Comparison of ENCODE assay signal across 8 cellular contexts in genomic region chr11:57648791-57649735, GRCh38. TPM values are rescaled to one million over a fixed set of nuclear protein-coding genes. Genes with fewer than 3 reads are reported as not detected.
DNase-seq lines count a peak whose midpoint lies in the region; ATAC-seq and TF ChIP-seq lines count a peak whose summit lies in the region.

No MANE protein-coding gene starts in this region.

- peak overlapping the region; percentile 71 for H3K4me3 ChIP-seq in CD4-positive, CD25-positive, alpha-beta regulatory T cell (ENCODE audit: low read depth, low read length)
- peak overlapping the region; percentile 61 for H3K4me3 ChIP-seq in choroid plexus epithelial cell (ENCODE audit: low read depth, low read length)
- H3K4me3 ChIP-seq in naive thymus-derived CD4-positive, alpha-beta T cell (ENCODE audit: low read length): peak overlapping the region; percentile 66

- no peak for DNase-seq in CD4-positive, CD25-positive, alpha-beta regulatory T cell
- DNase-seq in NCI-H226: peak; percentile 54
- DNase-seq in choroid plexus epithelial cell (ENCODE audit: low read depth): no peak
- peak in 3 of 9 donors; percentile 20 to 48 (median 21) for DNase-seq in naive thymus-derived CD4-positive, alpha-beta T cell
- DNase-seq in MV-4-11 (lab: John Stamatoyannopoulos, UW): no peak
- DNase-seq in SKM-1 treated with dmso at 0.1 percent for 144 hours (lab: John Stamatoyannopoulos, UW; ENCODE audit: unreplicated experiment): no peak
- DNase-seq in RKO (ENCODE audit: low spot score): no peak
- DNase-seq in foreskin melanocyte: no peak

- peaks cover 62% of the 10 kb centered on the region for H3K27me3 Mint-ChIP-seq in CD4-positive, CD25-positive, alpha-beta regulatory T cell
- H3K27me3 Mint-ChIP-seq in naive thymus-derived CD4-positive, alpha-beta T cell: peaks cover 30 to 48% (median 46%) of the 10 kb centered on the region in 5 donors

- no peaks in the 10 kb centered on the region for H3K36me3 Mint-ChIP-seq in CD4-positive, CD25-positive, alpha-beta regulatory T cell
- no peaks in the 10 kb centered on the region for H3K36me3 Mint-ChIP-seq in naive thymus-derived CD4-positive, alpha-beta T cell

- no peak for ATAC-seq in CD4-positive, CD25-positive, alpha-beta regulatory T cell (ENCODE audit: low read depth in 2 of 2)
- ATAC-seq in naive thymus-derived CD4-positive, alpha-beta T cell: peak; percentile 0

- POLR2A ChIA-PET in naive thymus-derived CD4-positive, alpha-beta T cell (lab: Charles Lee): interaction anchor here (0.5 to 2.6 kb wide), 9 partner anchors 8 to 150 kb away, joined by 3 to 9 read pairs (median 3); partner anchors contain the start of genes MED19, SELENOH, TMX2 and ZDHHC5

- H3K4me1 Mint-ChIP-seq in CD4-positive, CD25-positive, alpha-beta regulatory T cell: peaks cover 0 to 41% (median 21%) of the 10 kb centered on the region in 4 donors
- H3K4me1 Mint-ChIP-seq in naive thymus-derived CD4-positive, alpha-beta T cell: peaks cover 28 to 60% (median 48%) of the 10 kb centered on the region in 7 donors

- CTCF ChIA-PET in naive thymus-derived CD4-positive, alpha-beta T cell (lab: Charles Lee): interaction anchor here (0.6 to 1.9 kb wide), 4 partner anchors 8 to 292 kb away, joined by 4 to 8 read pairs (median 4); partner anchors contain the start of gene UBE2L6

- H3K36me3 ChIP-seq in CD4-positive, CD25-positive, alpha-beta regulatory T cell (ENCODE audit: control insufficient read depth, insufficient read depth, low read length): no peaks in the 10 kb centered on the region
- no peaks in the 10 kb centered on the region for H3K36me3 ChIP-seq in naive thymus-derived CD4-positive, alpha-beta T cell (ENCODE audit: control insufficient read depth in 2 of 3, insufficient read depth in 3 of 3, low read length in 3 of 3)

- no peak for TF ChIP-seq CTCF in choroid plexus epithelial cell (conservative IDR thresholded peaks at IDR 0.05; ENCODE audit: low read depth, low read length)

- peaks cover 33% of the 10 kb centered on the region for H3K27me3 ChIP-seq in CD4-positive, CD25-positive, alpha-beta regulatory T cell (ENCODE audit: control insufficient read depth, insufficient read depth, low read length)
- peaks cover 10 to 18% of the 10 kb centered on the region in 2 donors for H3K27me3 ChIP-seq in naive thymus-derived CD4-positive, alpha-beta T cell (ENCODE audit: control insufficient read depth in 2 of 2, insufficient read depth in 2 of 2, low read length in 2 of 2)

- peak overlapping the region; percentile 43 to 93 (median 91) for H3K27ac Mint-ChIP-seq in CD4-positive, CD25-positive, alpha-beta regulatory T cell
- H3K27ac Mint-ChIP-seq in naive thymus-derived CD4-positive, alpha-beta T cell: peak overlapping the region; percentile 68 to 93 (median 87)

- no peaks in the 10 kb centered on the region for H3K9me3 ChIP-seq in CD4-positive, CD25-positive, alpha-beta regulatory T cell (ENCODE audit: control insufficient read depth in 2 of 2, low read length in 2 of 2)
- no peaks in the 10 kb centered on the region for H3K9me3 ChIP-seq in naive thymus-derived CD4-positive, alpha-beta T cell (ENCODE audit: control insufficient read depth in 2 of 3, low read length in 3 of 3)

- peaks cover 0 to 4% (median 0%) of the 10 kb centered on the region in 7 donors for H3K9me3 Mint-ChIP-seq in CD4-positive, CD25-positive, alpha-beta regulatory T cell
- peaks cover 0 to 4% (median 0%) of the 10 kb centered on the region in 11 donors for H3K9me3 Mint-ChIP-seq in naive thymus-derived CD4-positive, alpha-beta T cell

- intact Hi-C loops in naive thymus-derived CD4-positive, alpha-beta T cell (cut with micrococcal nuclease): loop anchor here (1.0 to 2.0 kb wide), 3 partner anchors 8 to 63 kb away; partner anchors contain the start of genes CLP1 (in 2 of the 2), MED19 (in 1 of the 2) and TMX2 (in 1 of the 2)

- peaks cover 24% of the 10 kb centered on the region for H3K4me1 ChIP-seq in CD4-positive, CD25-positive, alpha-beta regulatory T cell (ENCODE audit: control insufficient read depth, insufficient read depth, low read length, poor library complexity, severe bottlenecking)
- peaks cover 11 to 18% of the 10 kb centered on the region in 2 donors for H3K4me1 ChIP-seq in naive thymus-derived CD4-positive, alpha-beta T cell (ENCODE audit: control insufficient read depth in 2 of 2, insufficient read depth in 2 of 2, low read length in 2 of 2)

- peak overlapping the region; percentile 18 for H3K27ac ChIP-seq in CD4-positive, CD25-positive, alpha-beta regulatory T cell (ENCODE audit: insufficient read depth, low read length, poor library complexity, severe bottlenecking)
- peak overlapping the region; percentile 19 for H3K27ac ChIP-seq in naive thymus-derived CD4-positive, alpha-beta T cell (ENCODE audit: low read depth, low read length)

- H3K4me3 Mint-ChIP-seq in CD4-positive, CD25-positive, alpha-beta regulatory T cell: peak overlapping the region; percentile 56 to 87 (median 82)
- H3K4me3 Mint-ChIP-seq in naive thymus-derived CD4-positive, alpha-beta T cell: peak overlapping the region; percentile 79 to 93 (median 85)

RNA-seq across cellular contexts. Expression of gene YPEL4, which starts 0.6 kb away (rescaled TPM):
- total RNA-seq in CD4-positive, CD25-positive, alpha-beta regulatory T cell: 0.99 TPM
- polyA plus RNA-seq in CD4-positive, CD25-positive, alpha-beta regulatory T cell: under 1 TPM in 2 of 4 donors, not detected in 2; 0.13 to 0.41 TPM
- 10 to 100 TPM in 2 of 5 experiments, 1 to 10 TPM in 2, under 1 TPM in 1; 0.70 to 13.4 (median 4.3) TPM for total RNA-seq in naive thymus-derived CD4-positive, alpha-beta T cell
- polyA plus RNA-seq in naive thymus-derived CD4-positive, alpha-beta T cell: under 1 TPM; 0.15 to 0.18 TPM

RNA-seq across cellular contexts. Expression of gene CLP1, which starts 8.5 kb away (rescaled TPM):
- total RNA-seq in CD4-positive, CD25-positive, alpha-beta regulatory T cell: 18.2 TPM
- polyA plus RNA-seq in CD4-positive, CD25-positive, alpha-beta regulatory T cell: 10 to 100 TPM; 12.6 to 16.9 (median 13.6) TPM
- 10 to 100 TPM; 12.8 to 18.5 (median 14.7) TPM for total RNA-seq in naive thymus-derived CD4-positive, alpha-beta T cell
- polyA plus RNA-seq in naive thymus-derived CD4-positive, alpha-beta T cell: 10 to 100 TPM; 10.1 to 10.3 TPM

RNA-seq across cellular contexts. Expression of gene ZDHHC5, which starts 18.9 kb away (rescaled TPM):
- 49.8 TPM for total RNA-seq in CD4-positive, CD25-positive, alpha-beta regulatory T cell
- 10 to 100 TPM; 32.1 to 38.0 (median 33.9) TPM for polyA plus RNA-seq in CD4-positive, CD25-positive, alpha-beta regulatory T cell
- 10 to 100 TPM; 51.4 to 82.2 (median 59.1) TPM for total RNA-seq in naive thymus-derived CD4-positive, alpha-beta T cell
- 10 to 100 TPM; 26.9 to 44.5 TPM for polyA plus RNA-seq in naive thymus-derived CD4-positive, alpha-beta T cell

RNA-seq across cellular contexts. Expression of gene SERPING1, which starts 51.6 kb away (rescaled TPM):
- total RNA-seq in CD4-positive, CD25-positive, alpha-beta regulatory T cell: 1.1 TPM
- not detected for polyA plus RNA-seq in CD4-positive, CD25-positive, alpha-beta regulatory T cell
- 1 to 10 TPM in 1 of 5 experiments, under 1 TPM in 2, not detected in 2; 0.21 to 3.7 (median 0.97) TPM for total RNA-seq in naive thymus-derived CD4-positive, alpha-beta T cell
- polyA plus RNA-seq in naive thymus-derived CD4-positive, alpha-beta T cell: not detected
